In the genomic region with DNA sequence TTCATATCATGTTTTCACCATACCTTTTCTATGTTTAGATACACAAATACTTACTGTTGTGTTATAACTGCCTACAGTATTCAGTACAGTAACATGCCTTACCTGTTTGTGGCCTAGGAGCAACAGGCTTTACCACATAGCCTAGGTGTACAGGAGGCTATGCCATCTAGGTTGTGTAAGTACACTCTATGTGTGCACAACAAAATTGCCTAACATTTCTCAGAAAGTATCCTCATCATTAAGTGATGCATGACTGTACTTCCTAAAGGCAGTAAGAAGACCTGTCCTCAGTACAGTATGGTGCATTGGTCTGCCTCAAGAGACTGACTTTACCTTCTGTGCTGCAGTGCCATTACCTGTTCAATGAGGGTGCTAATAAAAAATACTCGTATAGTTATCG, we compare ENCODE assay signal across 1 cellular context.
TF ChIP-seq lines count a peak whose summit lies in the region.

No MANE protein-coding gene starts in this region.

TF ChIP-seq in GM23338, 12 proteins besides CTCF, POLR2A, EP300 and RAD21:
- TF ChIP-seq ZNF331 (CRISPR knock-in tag; IDR thresholded peaks at IDR 0.05; ENCODE audit: low read depth) (no peak), JUNB (IDR thresholded peaks at IDR 0.05; ENCODE audit: unreplicated experiment) (no peak)
